Comparison of ENCODE assay signal across 13 cellular contexts in genomic region chr7:7100432-7100849, GRCh38.
A peak's percentile ranks its signal among the peaks of the same experiment; 100 is the strongest.
DNase-seq lines count a peak whose midpoint lies in the region; ATAC-seq and TF ChIP-seq lines count a peak whose summit lies in the region.
"Had no signal": no experiment of that assay in that cellular context is flagged by ENCODE, and none has a peak within 500 bp of the region (broad histone marks: within the 10 kb centered on the region; RNA-seq: fewer than 3 reads in every experiment).

No MANE protein-coding gene starts in this region.

- peak overlapping the region; percentile 97 for H3K27ac Mint-ChIP-seq in GM23338
- H3K27ac Mint-ChIP-seq in neural crest cell (ENCODE audit: unreplicated experiment), result peak overlapping the region; percentile 1
- H3K27ac Mint-ChIP-seq in CD14-positive monocyte, result no peak overlapping the region
- H3K27ac Mint-ChIP-seq: HFFc6; T-helper 2 cell treated with Interferon-gamma antibody and Interleukin-4, amounts not matched to agents 5 μg/mL and 100 μg/mL, for 36 hours had no signal

- no peaks in the 10 kb centered on the region for H3K36me3 Mint-ChIP-seq in GM23338 (ENCODE audit: low read depth)
- H3K36me3 Mint-ChIP-seq in neural crest cell (ENCODE audit: low read depth), result no peaks in the 10 kb centered on the region
- no peaks in the 10 kb centered on the region for H3K36me3 Mint-ChIP-seq in CD14-positive monocyte

- H3K79me2 ChIP-seq in GM23338 (replicated peaks; ENCODE audit: insufficient read depth), result no peaks in the 10 kb centered on the region

- no peaks in the 10 kb centered on the region for H3F3A ChIP-seq in GM23338 (replicated peaks; ENCODE audit: low read depth)

- H3K36me3 ChIP-seq in GM23338 (ENCODE audit: insufficient read depth), result no peaks in the 10 kb centered on the region
- H3K36me3 ChIP-seq: vagina had no signal

- intact Hi-C loops in CD14-positive monocyte (cut with micrococcal nuclease), result loop anchor here in 1 of 2 donors (5.0 to 10.0 kb wide), 3 partner anchors 84 to 442 kb away; partner anchors contain the start of gene C1GALT1

- H3K4me1 Mint-ChIP-seq in GM23338 (peaks cover 51% of the 10 kb centered on the region), neural crest cell (peaks cover 30% of the 10 kb centered on the region), CD14-positive monocyte (peaks cover 10% of the 10 kb centered on the region)

- no peaks in the 10 kb centered on the region for H4K20me1 ChIP-seq in GM23338 (replicated peaks; ENCODE audit: insufficient read depth)

- ATAC-seq in GM23338 (peak; percentile 77), GM18498 (IDR thresholded peaks at IDR 0.05; ENCODE audit: unreplicated experiment) (no peak), HG02763 (IDR thresholded peaks at IDR 0.05; ENCODE audit: unreplicated experiment) (no peak)

- no peaks in the 10 kb centered on the region for H3K27me3 ChIP-seq in GM23338 (ENCODE audit: insufficient read depth)
- H3K27me3 ChIP-seq: vagina had no signal

- DNase-seq in GM23338 (ENCODE audit: low spot score), result peak; percentile 76
- peak; percentile 30 for DNase-seq in NCI-H2196 treated with DMSO at 0.1 percent for 48 hours (lab: John Stamatoyannopoulos, UW; ENCODE audit: unreplicated experiment)
- DNase-seq in cerebellar cortex (ENCODE audit: low spot score), result peak; percentile 25
- DNase-seq in neural crest cell (ENCODE audit: low read depth, low spot score), result no peak
- no peak for DNase-seq in caudate nucleus (lab: John Stamatoyannopoulos, UW)
- DNase-seq in CD14-positive monocyte (ENCODE audit: low spot score), result no peak
- DNase-seq: effector CD4-positive, alpha-beta T cell; HFFc6; NCI-H226 had no signal

- H3K9me3 Mint-ChIP-seq in GM23338 (no peaks in the 10 kb centered on the region), neural crest cell (no peaks in the 10 kb centered on the region), CD14-positive monocyte (peaks cover 0 to 3% (median 0%) of the 10 kb centered on the region in 7 donors)
- H3K9me3 Mint-ChIP-seq: HFFc6; T-helper 2 cell treated with Interferon-gamma antibody and Interleukin-4, amounts not matched to agents 5 μg/mL and 100 μg/mL, for 36 hours had no signal

- H3K4me1 ChIP-seq in GM23338 (ENCODE audit: insufficient read depth), result peaks cover 38% of the 10 kb centered on the region

- peak overlapping the region; percentile 68 for H3K4me2 ChIP-seq in GM23338

- H3K4me3 ChIP-seq in GM23338, result no peak overlapping the region
- H3K4me3 ChIP-seq: vagina had no signal

- H3K27me3 Mint-ChIP-seq in GM23338 (ENCODE audit: insufficient read depth, low read depth, poor library complexity) (peaks cover 9% of the 10 kb centered on the region), neural crest cell (ENCODE audit: low read depth) (no peaks in the 10 kb centered on the region), CD14-positive monocyte (ENCODE audit: low read depth in 3 of 3) (peaks cover 0 to 4% (median 2%) of the 10 kb centered on the region in 3 donors)

- H2AFZ ChIP-seq in GM23338, result 0 out of 2 replicates have a peak overlapping the region, but pooled peaks have one; percentile 4

- TF ChIP-seq CTCF in GM23338 (conservative IDR thresholded peaks at IDR 0.05; ENCODE audit: low read depth in 2 of 2), result no peak
- TF ChIP-seq CTCF in neural crest cell (conservative IDR thresholded peaks at IDR 0.05), result no peak
- TF ChIP-seq CTCF in CD14-positive monocyte (IDR thresholded peaks at IDR 0.05), result no peak

- H3K9me2 ChIP-seq in GM23338 (ENCODE audit: insufficient read depth), result no peaks in the 10 kb centered on the region

- H3K4me3 Mint-ChIP-seq in GM23338 (peak overlapping the region; percentile 48; the same call in 2 of the 3 replicates), neural crest cell (no peak overlapping the region), CD14-positive monocyte (no peak overlapping the region)
- H3K4me3 Mint-ChIP-seq: HFFc6; T-helper 2 cell treated with Interferon-gamma antibody and Interleukin-4, amounts not matched to agents 5 μg/mL and 100 μg/mL, for 36 hours had no signal

- H3K27ac ChIP-seq in GM23338 (ENCODE audit: low read depth) (peak overlapping the region; percentile 6), caudate nucleus (ENCODE audit: low read depth, low read length) (no peak overlapping the region)
- H3K27ac ChIP-seq: vagina had no signal

TF ChIP-seq in GM23338, 12 proteins besides CTCF, POLR2A, EP300 and RAD21:
- TF ChIP-seq EZH2phosphoT487 (IDR thresholded peaks at IDR 0.05; ENCODE audit: unreplicated experiment) (no peak), ZNF462 (CRISPR knock-in tag; IDR thresholded peaks at IDR 0.05) (peak; percentile 9; the same call in 1 of the 2 replicates)

Comparison
In these comparisons a context has a peak if more than half of its experiments do, and no peak if none do; other contexts are left out.
1. DNase-seq: peak in GM23338 (single experiment), NCI-H2196 treated with DMSO at 0.1 percent for 48 hours (single experiment) and cerebellar cortex (single experiment); none in neural crest cell (single experiment), caudate nucleus (0 of 61) and CD14-positive monocyte (single experiment).
2. H3K27ac Mint-ChIP-seq: peak in GM23338 (single experiment) and neural crest cell (single experiment); none in CD14-positive monocyte (0 of 7).